Comparison of ENCODE assay signal across 1 cellular context in the genomic region with DNA sequence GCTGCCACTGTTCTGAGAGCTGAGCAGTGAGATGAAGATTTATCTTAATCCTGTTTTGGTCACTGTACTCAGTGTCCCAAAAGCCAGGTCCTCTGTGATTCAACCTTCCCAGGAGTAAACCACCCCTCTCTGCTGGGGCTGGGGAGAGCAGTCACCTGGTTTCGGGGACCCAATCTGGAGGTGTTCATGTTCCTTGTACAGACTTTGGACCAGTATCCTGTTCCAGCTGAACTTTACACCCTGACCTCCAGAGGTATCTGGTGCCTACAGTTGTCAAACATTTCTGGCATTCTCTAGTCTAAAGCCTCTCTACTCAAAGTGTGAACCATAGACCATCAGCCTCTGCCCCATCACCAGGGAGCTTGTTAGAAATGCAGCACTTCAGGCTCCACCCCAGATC.
TF ChIP-seq lines count a peak whose summit lies in the region.

No MANE protein-coding gene starts in this region.

TF ChIP-seq in HepG2, 621 proteins besides CTCF, POLR2A, EP300 and RAD21 (continued from another document and continues in another):
- no peak for TF ChIP-seq CEBPG (CRISPR knock-in tag; IDR thresholded peaks at IDR 0.05)
- TF ChIP-seq PHF8 (CRISPR knock-in tag; IDR thresholded peaks at IDR 0.05): no peak
- TF ChIP-seq, protein P1, sequence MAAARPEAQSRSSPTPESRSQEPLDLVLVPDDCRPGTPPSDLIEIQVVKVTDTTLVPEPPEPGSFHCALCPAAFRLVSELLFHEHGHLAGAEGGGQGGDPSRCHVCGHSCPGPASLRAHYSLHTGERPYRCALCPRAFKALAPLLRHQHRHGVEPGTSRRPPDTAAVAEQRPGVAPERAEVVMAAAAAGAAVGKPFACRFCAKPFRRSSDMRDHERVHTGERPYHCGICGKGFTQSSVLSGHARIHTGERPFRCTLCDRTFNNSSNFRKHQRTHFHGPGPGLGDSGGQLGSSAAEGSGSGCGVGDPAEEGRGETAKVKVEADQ (CRISPR knock-in tag; IDR thresholded peaks at IDR 0.05; ENCODE audit: borderline replicate concordance): no peak
- TF ChIP-seq, protein P2, sequence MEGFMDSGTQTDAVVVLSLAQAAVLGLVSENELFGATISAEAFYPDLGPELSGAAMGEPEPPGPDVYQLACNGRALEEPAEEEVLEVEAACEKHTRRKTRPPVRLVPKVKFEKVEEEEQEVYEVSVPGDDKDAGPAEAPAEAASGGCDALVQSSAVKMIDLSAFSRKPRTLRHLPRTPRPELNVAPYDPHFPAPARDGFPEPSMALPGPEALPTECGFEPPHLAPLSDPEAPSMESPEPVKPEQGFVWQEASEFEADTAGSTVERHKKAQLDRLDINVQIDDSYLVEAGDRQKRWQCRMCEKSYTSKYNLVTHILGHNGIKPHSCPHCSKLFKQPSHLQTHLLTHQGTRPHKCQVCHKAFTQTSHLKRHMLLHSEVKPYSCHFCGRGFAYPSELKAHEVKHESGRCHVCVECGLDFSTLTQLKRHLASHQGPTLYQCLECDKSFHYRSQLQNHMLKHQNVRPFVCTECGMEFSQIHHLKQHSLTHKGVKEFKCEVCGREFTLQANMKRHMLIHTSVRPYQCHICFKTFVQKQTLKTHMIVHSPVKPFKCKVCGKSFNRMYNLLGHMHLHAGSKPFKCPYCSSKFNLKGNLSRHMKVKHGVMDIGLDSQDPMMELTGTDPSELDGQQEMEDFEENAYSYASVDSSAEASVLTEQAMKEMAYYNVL (CRISPR knock-in tag; IDR thresholded peaks at IDR 0.05; ENCODE audit: borderline replicate concordance): no peak
- no peak for TF ChIP-seq FOXO1 (CRISPR knock-in tag; IDR thresholded peaks at IDR 0.05)
- peak; percentile 85 for TF ChIP-seq HDAC2 (CRISPR knock-in tag; IDR thresholded peaks at IDR 0.05)
- TF ChIP-seq NR2F1 (CRISPR knock-in tag; IDR thresholded peaks at IDR 0.05): peak; percentile 28 to 45; a peak in 2 of 4 replicates
- TF ChIP-seq TGIF2 (CRISPR knock-in tag; IDR thresholded peaks at IDR 0.05): no peak
- TF ChIP-seq ZNF552 (CRISPR knock-in tag; IDR thresholded peaks at IDR 0.05; ENCODE audit: borderline replicate concordance): no peak
- TF ChIP-seq ARID2 (CRISPR knock-in tag; IDR thresholded peaks at IDR 0.05; ENCODE audit: borderline replicate concordance): no peak
- no peak for TF ChIP-seq ZBTB3 (CRISPR knock-in tag; IDR thresholded peaks at IDR 0.05; ENCODE audit: borderline replicate concordance, low read depth)
- no peak for TF ChIP-seq IKZF4 (CRISPR knock-in tag; IDR thresholded peaks at IDR 0.05; ENCODE audit: borderline replicate concordance, low read depth, not compliant biosample characterization)
- no peak for TF ChIP-seq ZNF550 (CRISPR knock-in tag; IDR thresholded peaks at IDR 0.05; ENCODE audit: borderline replicate concordance)
- TF ChIP-seq CHCHD3 (CRISPR knock-in tag; IDR thresholded peaks at IDR 0.05): no peak
- no peak for TF ChIP-seq POLR2AphosphoS5 (IDR thresholded peaks at IDR 0.05; ENCODE audit: low read depth, low read length)
- no peak for TF ChIP-seq ELF4 (CRISPR knock-in tag; IDR thresholded peaks at IDR 0.05; ENCODE audit: borderline replicate concordance)
- TF ChIP-seq BORCS8-MEF2B (CRISPR knock-in tag; IDR thresholded peaks at IDR 0.05): no peak
- TF ChIP-seq ZNF143 (CRISPR knock-in tag; IDR thresholded peaks at IDR 0.05): no peak
- no peak for TF ChIP-seq TMF1 (CRISPR knock-in tag; IDR thresholded peaks at IDR 0.05; ENCODE audit: low read depth)
- no peak for TF ChIP-seq ZNF878 (CRISPR knock-in tag; IDR thresholded peaks at IDR 0.05)
- peak; percentile 53; the same call in 1 of the 2 replicates for TF ChIP-seq MED1 (CRISPR knock-in tag; IDR thresholded peaks at IDR 0.05)
- TF ChIP-seq MTA3 (CRISPR knock-in tag; IDR thresholded peaks at IDR 0.05): no peak
- TF ChIP-seq TEAD3 (CRISPR knock-in tag; optimal IDR thresholded peaks at IDR 0.05; ENCODE audit: borderline replicate concordance): peak; percentile 97
- TF ChIP-seq PRMT3 (CRISPR knock-in tag; IDR thresholded peaks at IDR 0.05; ENCODE audit: borderline replicate concordance, low read depth): no peak
- no peak for TF ChIP-seq SMC3 (IDR thresholded peaks at IDR 0.05; ENCODE audit: low read length)
- TF ChIP-seq FOXP1 (IDR thresholded peaks at IDR 0.05): no peak
- TF ChIP-seq FOXP1 (CRISPR knock-in tag; IDR thresholded peaks at IDR 0.05): 0 out of 2 replicates have a peak, but pooled peaks have one; percentile 20
- TF ChIP-seq EED (CRISPR knock-in tag; IDR thresholded peaks at IDR 0.05): no peak
- no peak for TF ChIP-seq ZNF839 (CRISPR knock-in tag; IDR thresholded peaks at IDR 0.05; ENCODE audit: borderline replicate concordance)
- no peak for TF ChIP-seq ZNF274 (CRISPR knock-in tag; IDR thresholded peaks at IDR 0.05)
- no peak for TF ChIP-seq SNRNP70 (IDR thresholded peaks at IDR 0.05; ENCODE audit: low read depth, low read length)
- TF ChIP-seq, protein P3, sequence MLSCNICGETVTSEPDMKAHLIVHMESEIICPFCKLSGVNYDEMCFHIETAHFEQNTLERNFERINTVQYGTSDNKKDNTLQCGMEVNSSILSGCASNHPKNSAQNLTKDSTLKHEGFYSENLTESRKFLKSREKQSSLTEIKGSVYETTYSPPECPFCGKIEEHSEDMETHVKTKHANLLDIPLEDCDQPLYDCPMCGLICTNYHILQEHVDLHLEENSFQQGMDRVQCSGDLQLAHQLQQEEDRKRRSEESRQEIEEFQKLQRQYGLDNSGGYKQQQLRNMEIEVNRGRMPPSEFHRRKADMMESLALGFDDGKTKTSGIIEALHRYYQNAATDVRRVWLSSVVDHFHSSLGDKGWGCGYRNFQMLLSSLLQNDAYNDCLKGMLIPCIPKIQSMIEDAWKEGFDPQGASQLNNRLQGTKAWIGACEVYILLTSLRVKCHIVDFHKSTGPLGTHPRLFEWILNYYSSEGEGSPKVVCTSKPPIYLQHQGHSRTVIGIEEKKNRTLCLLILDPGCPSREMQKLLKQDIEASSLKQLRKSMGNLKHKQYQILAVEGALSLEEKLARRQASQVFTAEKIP (CRISPR knock-in tag; IDR thresholded peaks at IDR 0.05; ENCODE audit: borderline replicate concordance): no peak
- TF ChIP-seq, protein P4, sequence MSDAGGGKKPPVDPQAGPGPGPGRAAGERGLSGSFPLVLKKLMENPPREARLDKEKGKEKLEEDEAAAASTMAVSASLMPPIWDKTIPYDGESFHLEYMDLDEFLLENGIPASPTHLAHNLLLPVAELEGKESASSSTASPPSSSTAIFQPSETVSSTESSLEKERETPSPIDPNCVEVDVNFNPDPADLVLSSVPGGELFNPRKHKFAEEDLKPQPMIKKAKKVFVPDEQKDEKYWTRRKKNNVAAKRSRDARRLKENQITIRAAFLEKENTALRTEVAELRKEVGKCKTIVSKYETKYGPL (CRISPR knock-in tag; IDR thresholded peaks at IDR 0.05): no peak
- TF ChIP-seq YEATS2 (CRISPR knock-in tag; IDR thresholded peaks at IDR 0.05; ENCODE audit: borderline replicate concordance): peak; percentile 42; the same call in 1 of the 2 replicates
- TF ChIP-seq, protein P5, sequence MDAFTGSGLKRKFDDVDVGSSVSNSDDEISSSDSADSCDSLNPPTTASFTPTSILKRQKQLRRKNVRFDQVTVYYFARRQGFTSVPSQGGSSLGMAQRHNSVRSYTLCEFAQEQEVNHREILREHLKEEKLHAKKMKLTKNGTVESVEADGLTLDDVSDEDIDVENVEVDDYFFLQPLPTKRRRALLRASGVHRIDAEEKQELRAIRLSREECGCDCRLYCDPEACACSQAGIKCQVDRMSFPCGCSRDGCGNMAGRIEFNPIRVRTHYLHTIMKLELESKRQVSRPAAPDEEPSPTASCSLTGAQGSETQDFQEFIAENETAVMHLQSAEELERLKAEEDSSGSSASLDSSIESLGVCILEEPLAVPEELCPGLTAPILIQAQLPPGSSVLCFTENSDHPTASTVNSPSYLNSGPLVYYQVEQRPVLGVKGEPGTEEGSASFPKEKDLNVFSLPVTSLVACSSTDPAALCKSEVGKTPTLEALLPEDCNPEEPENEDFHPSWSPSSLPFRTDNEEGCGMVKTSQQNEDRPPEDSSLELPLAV (CRISPR knock-in tag; conservative IDR thresholded peaks at IDR 0.05; ENCODE audit: low read depth): no peak
- no peak for TF ChIP-seq NR1H2 (CRISPR knock-in tag; IDR thresholded peaks at IDR 0.05; ENCODE audit: borderline replicate concordance, low read depth)
- TF ChIP-seq TAF1 (CRISPR knock-in tag; IDR thresholded peaks at IDR 0.05): no peak
- TF ChIP-seq, protein P6, sequence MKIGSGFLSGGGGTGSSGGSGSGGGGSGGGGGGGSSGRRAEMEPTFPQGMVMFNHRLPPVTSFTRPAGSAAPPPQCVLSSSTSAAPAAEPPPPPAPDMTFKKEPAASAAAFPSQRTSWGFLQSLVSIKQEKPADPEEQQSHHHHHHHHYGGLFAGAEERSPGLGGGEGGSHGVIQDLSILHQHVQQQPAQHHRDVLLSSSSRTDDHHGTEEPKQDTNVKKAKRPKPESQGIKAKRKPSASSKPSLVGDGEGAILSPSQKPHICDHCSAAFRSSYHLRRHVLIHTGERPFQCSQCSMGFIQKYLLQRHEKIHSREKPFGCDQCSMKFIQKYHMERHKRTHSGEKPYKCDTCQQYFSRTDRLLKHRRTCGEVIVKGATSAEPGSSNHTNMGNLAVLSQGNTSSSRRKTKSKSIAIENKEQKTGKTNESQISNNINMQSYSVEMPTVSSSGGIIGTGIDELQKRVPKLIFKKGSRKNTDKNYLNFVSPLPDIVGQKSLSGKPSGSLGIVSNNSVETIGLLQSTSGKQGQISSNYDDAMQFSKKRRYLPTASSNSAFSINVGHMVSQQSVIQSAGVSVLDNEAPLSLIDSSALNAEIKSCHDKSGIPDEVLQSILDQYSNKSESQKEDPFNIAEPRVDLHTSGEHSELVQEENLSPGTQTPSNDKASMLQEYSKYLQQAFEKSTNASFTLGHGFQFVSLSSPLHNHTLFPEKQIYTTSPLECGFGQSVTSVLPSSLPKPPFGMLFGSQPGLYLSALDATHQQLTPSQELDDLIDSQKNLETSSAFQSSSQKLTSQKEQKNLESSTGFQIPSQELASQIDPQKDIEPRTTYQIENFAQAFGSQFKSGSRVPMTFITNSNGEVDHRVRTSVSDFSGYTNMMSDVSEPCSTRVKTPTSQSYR (CRISPR knock-in tag; IDR thresholded peaks at IDR 0.05; ENCODE audit: borderline replicate concordance): no peak
- TF ChIP-seq TRIM24 (CRISPR knock-in tag; IDR thresholded peaks at IDR 0.05): 0 out of 2 replicates have a peak, but pooled peaks have one; percentile 43
- TF ChIP-seq, protein P7, sequence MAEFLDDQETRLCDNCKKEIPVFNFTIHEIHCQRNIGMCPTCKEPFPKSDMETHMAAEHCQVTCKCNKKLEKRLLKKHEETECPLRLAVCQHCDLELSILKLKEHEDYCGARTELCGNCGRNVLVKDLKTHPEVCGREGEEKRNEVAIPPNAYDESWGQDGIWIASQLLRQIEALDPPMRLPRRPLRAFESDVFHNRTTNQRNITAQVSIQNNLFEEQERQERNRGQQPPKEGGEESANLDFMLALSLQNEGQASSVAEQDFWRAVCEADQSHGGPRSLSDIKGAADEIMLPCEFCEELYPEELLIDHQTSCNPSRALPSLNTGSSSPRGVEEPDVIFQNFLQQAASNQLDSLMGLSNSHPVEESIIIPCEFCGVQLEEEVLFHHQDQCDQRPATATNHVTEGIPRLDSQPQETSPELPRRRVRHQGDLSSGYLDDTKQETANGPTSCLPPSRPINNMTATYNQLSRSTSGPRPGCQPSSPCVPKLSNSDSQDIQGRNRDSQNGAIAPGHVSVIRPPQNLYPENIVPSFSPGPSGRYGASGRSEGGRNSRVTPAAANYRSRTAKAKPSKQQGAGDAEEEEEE (CRISPR knock-in tag; IDR thresholded peaks at IDR 0.05; ENCODE audit: borderline replicate concordance): no peak
- TF ChIP-seq ZNF879 (CRISPR knock-in tag; IDR thresholded peaks at IDR 0.05): no peak
- TF ChIP-seq RBM22 (optimal IDR thresholded peaks at IDR 0.05; ENCODE audit: low read length): no peak
- no peak for TF ChIP-seq MTF2 (CRISPR knock-in tag; IDR thresholded peaks at IDR 0.05; ENCODE audit: borderline replicate concordance)
- TF ChIP-seq SRSF1 (optimal IDR thresholded peaks at IDR 0.05; ENCODE audit: low read depth, low read length): no peak
- TF ChIP-seq, protein P8, sequence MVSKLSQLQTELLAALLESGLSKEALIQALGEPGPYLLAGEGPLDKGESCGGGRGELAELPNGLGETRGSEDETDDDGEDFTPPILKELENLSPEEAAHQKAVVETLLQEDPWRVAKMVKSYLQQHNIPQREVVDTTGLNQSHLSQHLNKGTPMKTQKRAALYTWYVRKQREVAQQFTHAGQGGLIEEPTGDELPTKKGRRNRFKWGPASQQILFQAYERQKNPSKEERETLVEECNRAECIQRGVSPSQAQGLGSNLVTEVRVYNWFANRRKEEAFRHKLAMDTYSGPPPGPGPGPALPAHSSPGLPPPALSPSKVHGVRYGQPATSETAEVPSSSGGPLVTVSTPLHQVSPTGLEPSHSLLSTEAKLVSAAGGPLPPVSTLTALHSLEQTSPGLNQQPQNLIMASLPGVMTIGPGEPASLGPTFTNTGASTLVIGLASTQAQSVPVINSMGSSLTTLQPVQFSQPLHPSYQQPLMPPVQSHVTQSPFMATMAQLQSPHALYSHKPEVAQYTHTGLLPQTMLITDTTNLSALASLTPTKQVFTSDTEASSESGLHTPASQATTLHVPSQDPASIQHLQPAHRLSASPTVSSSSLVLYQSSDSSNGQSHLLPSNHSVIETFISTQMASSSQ (IDR thresholded peaks at IDR 0.05; ENCODE audit: low read depth): no peak
- TF ChIP-seq, protein P8 (CRISPR knock-in tag; IDR thresholded peaks at IDR 0.05; ENCODE audit: borderline replicate concordance): no peak
- TF ChIP-seq ONECUT2 (CRISPR knock-in tag; IDR thresholded peaks at IDR 0.05): no peak
